ENCODE assay signal across 8 cellular contexts in genomic region chr9:127927457-127928231, GRCh38. TPM values are rescaled to one million over a fixed set of nuclear protein-coding genes. Genes with fewer than 3 reads are reported as not detected.
DNase-seq lines count a peak whose midpoint lies in the region; FAIRE-seq and TF ChIP-seq lines count a peak whose summit lies in the region.

No MANE protein-coding gene starts in this region.

- no peak overlapping the region for H3K27ac ChIP-seq in left ventricle myocardium inferior (replicated peaks)
- no peak overlapping the region for H3K27ac ChIP-seq in right atrium auricular region
- H3K27ac ChIP-seq in hepatocyte = no peak overlapping the region
- no peak overlapping the region for H3K27ac ChIP-seq in sigmoid colon

- no peaks in the 10 kb centered on the region for H3K79me2 ChIP-seq in hepatocyte

- TF ChIP-seq EP300 in sigmoid colon (IDR thresholded peaks at IDR 0.05) = no peak

- peak overlapping the region; percentile 76 for H2AFZ ChIP-seq in hepatocyte

- no peak for TF ChIP-seq POLR2A in sigmoid colon (IDR thresholded peaks at IDR 0.05)

- no peaks in the 10 kb centered on the region for H3K9me2 ChIP-seq in hepatocyte (replicated peaks; ENCODE audit: insufficient read depth)

- intact Hi-C loops in left ventricle myocardium inferior (cut with micrococcal nuclease) (loop anchor here (10.0 kb wide), 2 partner anchors 343 to 423 kb away; no protein-coding TSS in a partner anchor), posterior cingulate gyrus (cut with DNase I) (no loop called here), sigmoid colon (cut with DNase I) (loop anchor here (10.0 kb wide), 1 partner anchor 423 kb away; no protein-coding TSS in a partner anchor)

- no peak for DNase-seq in left ventricle myocardium inferior
- DNase-seq in right atrium auricular region (ENCODE audit: low spot score) = no peak
- peak; percentile 77 to 81 for DNase-seq in activated T-cell treated with anti-CD3 and anti-CD28 coated beads, Interleukin-2, amount 50 U/mL, for 48 hours
- DNase-seq in hepatocyte (ENCODE audit: low spot score) = peak; percentile 71
- peak; percentile 76 for DNase-seq in stimulated activated CD4-positive, alpha-beta T cell treated with anti-CD3 and anti-CD28 coated beads, Interleukin-2, amount 100 ng/mL, for 4 hours (ENCODE audit: low read depth)
- DNase-seq in posterior cingulate gyrus = no peak
- DNase-seq in GM19239 (ENCODE audit: insufficient read length, low spot score) = no peak
- no peak for DNase-seq in sigmoid colon

- 6% methylated on average over 24 of the region's 48 CpGs for WGBS in hepatocyte (ENCODE audit: low lambda C conversion rate, missing lambda C conversion rate)
- WGBS in sigmoid colon, 2 donors = 2 to 5% methylated on average over 48 of the region's 48 CpGs

- H3K4me2 ChIP-seq in hepatocyte = peak overlapping the region; percentile 94

- peak overlapping the region; percentile 34 for H3K4me3 ChIP-seq in left ventricle myocardium inferior
- peak overlapping the region in 1 of 2 donors; percentile 10 for H3K4me3 ChIP-seq in right atrium auricular region
- peak overlapping the region; percentile 26 for H3K4me3 ChIP-seq in hepatocyte
- peak overlapping the region in 1 of 4 donors; percentile 5 for H3K4me3 ChIP-seq in sigmoid colon

- peaks cover 67% of the 10 kb centered on the region for H3K27me3 ChIP-seq in left ventricle myocardium inferior (ENCODE audit: low read depth)
- H3K27me3 ChIP-seq in right atrium auricular region = peaks cover 5 to 16% of the 10 kb centered on the region in 2 donors
- H3K27me3 ChIP-seq in hepatocyte = peaks cover 44% of the 10 kb centered on the region
- peaks cover 22 to 69% (median 33%) of the 10 kb centered on the region in 3 donors for H3K27me3 ChIP-seq in sigmoid colon

- no peaks in the 10 kb centered on the region for H4K20me1 ChIP-seq in hepatocyte (ENCODE audit: insufficient read depth, poor library complexity, severe bottlenecking)

- H3K9me3 ChIP-seq in left ventricle myocardium inferior (replicated peaks) = no peaks in the 10 kb centered on the region
- no peaks in the 10 kb centered on the region for H3K9me3 ChIP-seq in right atrium auricular region
- H3K9me3 ChIP-seq in hepatocyte (ENCODE audit: low read depth) = no peaks in the 10 kb centered on the region
- H3K9me3 ChIP-seq in sigmoid colon = no peaks in the 10 kb centered on the region

- TF ChIP-seq CTCF in left ventricle myocardium inferior (IDR thresholded peaks at IDR 0.05; ENCODE audit: borderline replicate concordance) (no peak), right atrium auricular region (IDR thresholded peaks at IDR 0.05) (no peak), hepatocyte (IDR thresholded peaks at IDR 0.05; ENCODE audit: poor library complexity) (no peak), sigmoid colon (IDR thresholded peaks at IDR 0.05) (no peak)

- peaks cover 37% of the 10 kb centered on the region for H3K4me1 ChIP-seq in left ventricle myocardium inferior
- H3K4me1 ChIP-seq in right atrium auricular region = peaks cover 0 to 41% of the 10 kb centered on the region in 2 donors
- H3K4me1 ChIP-seq in hepatocyte (ENCODE audit: insufficient read depth) = peaks cover 26% of the 10 kb centered on the region
- H3K4me1 ChIP-seq in sigmoid colon = peaks cover 0 to 33% (median 31%) of the 10 kb centered on the region in 4 donors

- no peak for FAIRE-seq in GM19239 (lab: Jason Lieb, UNC)

- no peaks in the 10 kb centered on the region for H3K36me3 ChIP-seq in left ventricle myocardium inferior
- H3K36me3 ChIP-seq in right atrium auricular region = no peaks in the 10 kb centered on the region
- H3K36me3 ChIP-seq in hepatocyte (replicated peaks; ENCODE audit: insufficient read depth, low read depth) = no peaks in the 10 kb centered on the region
- no peaks in the 10 kb centered on the region for H3K36me3 ChIP-seq in sigmoid colon

RNA-seq across cellular contexts. Expression of gene PIP5KL1, which starts 2.9 kb away (rescaled TPM):
- total RNA-seq in left ventricle myocardium inferior = 0.85 TPM
- under 1 TPM in 1 of 2 donors, not detected in 1; 0.20 TPM for total RNA-seq in right atrium auricular region
- total RNA-seq in hepatocyte = 1.6 and 3.7 TPM in 2 replicates
- 1.4 and 2.5 TPM in 2 replicates for polyA plus RNA-seq in hepatocyte
- 1 to 10 TPM in 3 of 4 donors, under 1 TPM in 1; 0.16 to 4.2 (median 2.6) TPM for total RNA-seq in sigmoid colon
- 1 to 10 TPM in 1 of 3 donors, under 1 TPM in 1, not detected in 1; 0.70 to 1.8 TPM for polyA plus RNA-seq in sigmoid colon

RNA-seq across cellular contexts. Expression of gene DPM2, which starts 10.0 kb away (rescaled TPM):
- 14.0 TPM for total RNA-seq in left ventricle myocardium inferior
- 10 to 100 TPM in 1 of 2 donors, 1 to 10 TPM in 1; 4.7 to 11.4 TPM for total RNA-seq in right atrium auricular region
- total RNA-seq in hepatocyte = 19.2 and 22.4 TPM in 2 replicates
- polyA plus RNA-seq in hepatocyte = 57.1 and 61.9 TPM in 2 replicates
- 10 to 100 TPM in 2 of 4 donors, 1 to 10 TPM in 2; 6.0 to 11.9 (median 9.7) TPM for total RNA-seq in sigmoid colon
- polyA plus RNA-seq in sigmoid colon = 10 to 100 TPM; 17.3 to 41.9 (median 24.6) TPM

RNA-seq across cellular contexts. Expression of gene ST6GALNAC4, which starts 10.8 kb away (rescaled TPM):
- 31.3 TPM for total RNA-seq in left ventricle myocardium inferior
- total RNA-seq in right atrium auricular region = 10 to 100 TPM; 31.7 to 59.0 TPM
- 13.2 and 14.6 TPM in 2 replicates for total RNA-seq in hepatocyte
- polyA plus RNA-seq in hepatocyte = 14.3 and 15.2 TPM in 2 replicates
- total RNA-seq in sigmoid colon = 10 to 100 TPM; 22.8 to 27.7 (median 25.5) TPM
- 10 to 100 TPM; 25.2 to 51.1 (median 37.7) TPM for polyA plus RNA-seq in sigmoid colon

RNA-seq across cellular contexts. Expression of gene ST6GALNAC6, which starts 28.2 kb away (rescaled TPM):
- total RNA-seq in left ventricle myocardium inferior = 48.4 TPM
- 100 to 1,000 TPM in 1 of 2 donors, 10 to 100 TPM in 1; 68.2 to 106 TPM for total RNA-seq in right atrium auricular region
- total RNA-seq in hepatocyte = 31.8 and 37.3 TPM in 2 replicates
- 47.7 and 61.2 TPM in 2 replicates for polyA plus RNA-seq in hepatocyte
- 100 to 1,000 TPM; 107 to 125 (median 114) TPM for total RNA-seq in sigmoid colon
- polyA plus RNA-seq in sigmoid colon = 100 to 1,000 TPM in 1 of 3 donors, 10 to 100 TPM in 2; 35.6 to 112 (median 87.1) TPM

RNA-seq across cellular contexts. Expression of gene AK1, which starts 50.2 kb away (rescaled TPM):
- 844 TPM for total RNA-seq in left ventricle myocardium inferior
- total RNA-seq in right atrium auricular region = 100 to 1,000 TPM; 263 to 398 TPM
- total RNA-seq in hepatocyte = 28.3 and 39.8 TPM in 2 replicates
- 85.9 and 91.3 TPM in 2 replicates for polyA plus RNA-seq in hepatocyte
- 10 to 100 TPM; 28.8 to 73.2 (median 48.7) TPM for total RNA-seq in sigmoid colon
- polyA plus RNA-seq in sigmoid colon = 100 to 1,000 TPM in 1 of 3 donors, 10 to 100 TPM in 2; 85.9 to 254 (median 85.9) TPM

Comparison
In these comparisons a context has a peak if more than half of its experiments do, and no peak if none do; other contexts are left out.
1. DNase-seq: peak in activated T-cell treated with anti-CD3 and anti-CD28 coated beads, Interleukin-2, amount 50 U/mL, for 48 hours (2 of 2), hepatocyte (single experiment) and stimulated activated CD4-positive, alpha-beta T cell treated with anti-CD3 and anti-CD28 coated beads, Interleukin-2, amount 100 ng/mL, for 4 hours (single experiment); none in left ventricle myocardium inferior (single experiment), right atrium auricular region (single experiment), posterior cingulate gyrus (0 of 10), GM19239 (single experiment) and sigmoid colon (single experiment).